1 cellular context compared by ENCODE assay signal in the genomic region with DNA sequence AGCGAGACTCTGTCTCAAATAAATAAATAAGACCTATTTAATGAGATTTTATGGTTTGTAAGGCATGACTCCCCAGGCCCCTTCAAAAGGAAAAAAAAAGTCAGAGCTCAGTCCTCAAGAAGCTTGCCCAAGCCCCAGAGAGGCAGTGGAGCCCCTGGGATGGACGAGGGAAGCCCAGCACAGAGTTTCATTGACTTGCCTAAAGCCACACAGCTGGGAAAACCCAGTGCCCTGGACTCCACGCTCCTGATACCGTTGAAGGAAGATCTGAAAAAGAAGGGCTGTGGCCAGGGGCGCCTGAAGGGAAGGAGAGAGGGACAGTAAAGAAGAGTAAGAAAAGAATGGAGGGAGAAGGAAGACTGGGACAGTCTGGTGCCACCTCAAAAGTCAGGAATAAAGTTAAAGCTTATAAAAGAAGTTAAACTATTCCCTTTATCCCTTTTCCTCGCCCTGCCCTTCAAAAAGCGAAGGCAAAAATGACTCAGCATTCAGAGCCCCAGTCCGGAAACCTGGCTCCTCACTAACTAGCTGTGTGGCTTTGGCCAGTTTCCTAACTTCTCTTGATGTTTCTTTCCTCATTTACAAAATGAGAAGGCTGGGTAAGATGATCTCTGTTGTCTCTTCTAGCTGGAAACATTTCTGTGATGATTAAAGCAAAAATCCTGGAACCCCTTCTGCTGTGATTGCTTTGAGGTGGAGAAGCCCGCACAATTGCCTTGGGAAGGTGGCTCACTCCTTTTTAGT.
TF ChIP-seq lines count a peak whose summit lies in the region.

No MANE protein-coding gene starts in this region.

TF ChIP-seq in H1, 55 proteins besides CTCF, POLR2A, EP300 and RAD21:
- TF ChIP-seq CEBPB (IDR thresholded peaks at IDR 0.05; ENCODE audit: low read depth, low read length) (no peak), MAFK (IDR thresholded peaks at IDR 0.05; ENCODE audit: low read depth, low read length) (0 out of 2 replicates have a peak, but pooled peaks have one; percentile 15)
